1 cellular context compared by ENCODE assay signal in the genomic region with DNA sequence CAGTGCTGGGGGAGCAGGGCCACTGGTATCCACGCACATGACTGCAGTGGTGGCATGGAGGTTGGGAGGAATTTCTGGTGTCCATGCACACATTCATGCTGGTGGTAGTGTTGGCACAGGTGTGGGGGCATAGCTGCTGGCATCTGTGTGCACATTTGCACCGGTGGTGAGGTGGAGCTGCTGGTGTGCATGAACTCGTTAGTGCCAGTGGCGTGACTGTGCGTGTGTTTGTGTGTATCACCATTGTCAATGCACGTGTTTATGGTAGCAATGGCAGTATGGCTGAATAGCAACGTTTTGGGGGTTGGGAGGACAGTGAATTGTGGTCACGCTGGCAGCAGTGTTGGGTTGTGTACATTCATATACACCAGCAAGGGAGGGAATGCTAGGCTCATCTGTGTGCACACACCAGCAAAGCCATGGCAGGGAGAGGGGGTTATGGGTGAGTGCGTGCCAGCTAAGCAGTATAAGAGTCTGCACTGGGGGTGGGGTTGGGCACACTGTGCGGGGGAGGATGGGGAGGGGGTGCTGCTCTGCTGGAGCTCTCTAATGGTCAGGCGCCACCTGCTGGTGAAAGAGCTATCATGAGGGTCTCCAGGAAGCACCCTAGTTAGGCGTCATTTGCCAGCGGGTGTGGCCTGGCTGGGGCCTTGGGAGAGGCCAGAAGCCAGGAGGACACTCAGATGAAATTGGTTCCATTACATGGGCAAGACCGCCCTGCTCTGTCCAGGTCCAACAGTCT.
TF ChIP-seq lines count a peak whose summit lies in the region.

No MANE protein-coding gene starts in this region.

TF ChIP-seq in GM12878, 131 proteins besides CTCF, POLR2A, EP300 and RAD21 (continued from another document):
- TF ChIP-seq KLF5 (IDR thresholded peaks at IDR 0.05; ENCODE audit: partially characterized antibody) (no peak), REST (IDR thresholded peaks at IDR 0.05; ENCODE audit: low read depth, low read length) (no peak), NRF1 (conservative IDR thresholded peaks at IDR 0.05; ENCODE audit: low read depth, low read length) (no peak), CBX3 (IDR thresholded peaks at IDR 0.05; ENCODE audit: borderline replicate concordance, low read depth) (no peak), KDM1A (IDR thresholded peaks at IDR 0.05; ENCODE audit: borderline replicate concordance) (no peak), CHD1 (IDR thresholded peaks at IDR 0.05; ENCODE audit: low read depth, low read length) (no peak), HSF1 (IDR thresholded peaks at IDR 0.05; ENCODE audit: low read depth, low read length) (no peak), HDAC2 (IDR thresholded peaks at IDR 0.05) (no peak), RB1 (IDR thresholded peaks at IDR 0.05; ENCODE audit: borderline replicate concordance) (no peak)
